20 cellular contexts compared by ENCODE assay signal in the genomic region with DNA sequence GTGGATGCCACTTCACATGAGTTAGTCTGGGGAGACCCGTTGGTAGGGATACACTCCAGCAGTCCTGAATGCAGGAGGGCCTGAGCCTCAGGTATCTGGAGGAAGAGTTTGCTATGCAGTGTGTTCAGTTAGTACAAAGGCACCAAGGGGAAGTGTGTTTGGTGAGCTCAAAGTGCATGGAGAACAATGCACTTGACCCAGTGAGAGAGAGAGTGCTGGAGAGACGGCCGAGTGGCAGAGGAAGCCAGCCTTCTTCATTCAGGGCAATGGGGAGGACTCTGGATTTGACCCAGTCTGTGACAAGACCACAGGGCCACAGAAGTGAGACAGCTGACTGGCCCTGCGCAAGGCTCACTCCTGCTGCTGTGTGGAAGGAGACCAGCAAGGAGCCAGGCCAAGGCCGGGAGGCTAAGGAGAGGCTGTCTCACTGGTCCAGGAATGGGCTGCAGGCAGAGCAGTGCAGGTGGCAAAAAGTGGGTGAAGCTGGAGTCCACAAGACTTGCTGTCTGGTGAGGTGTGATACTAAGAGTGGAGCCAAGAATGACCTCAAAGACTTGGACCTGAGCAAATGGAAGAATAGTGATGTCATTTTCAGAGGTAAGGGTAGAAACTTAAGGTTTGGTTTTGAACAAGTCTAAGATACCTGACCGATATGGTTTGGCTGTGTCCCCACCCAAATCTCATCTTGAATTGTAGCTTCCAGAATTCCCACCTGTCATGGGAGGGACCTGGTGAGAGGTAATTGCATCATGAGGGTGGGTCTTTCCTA. TPM values are rescaled to one million over a fixed set of nuclear protein-coding genes. Genes with fewer than 3 reads are reported as not detected.
A peak's percentile ranks its signal among the peaks of the same experiment; 100 is the strongest.
DNase-seq lines count a peak whose midpoint lies in the region; ATAC-seq and TF ChIP-seq lines count a peak whose summit lies in the region.
"Had no signal": no experiment of that assay in that cellular context is flagged by ENCODE, and none has a peak within 500 bp of the region (broad histone marks: within the 10 kb centered on the region; RNA-seq: fewer than 3 reads in every experiment).

No MANE protein-coding gene starts in this region.

- CTCF ChIA-PET in HEK293 (lab: Yijun Ruan, JAX) = no interaction called here
- CTCF ChIA-PET in A673 (lab: Charles Lee) = no interaction called here

- H3K27me3 ChIP-seq in upper lobe of right lung (no peaks in the 10 kb centered on the region), A673 (replicated peaks; ENCODE audit: insufficient read depth, low read depth, low read length, poor library complexity) (peaks cover 17% of the 10 kb centered on the region)
- H3K27me3 ChIP-seq: BE2C; BLaER1 treated with 17β-estradiol and CSF1 and Interleukin-3, amounts not matched to agents 10 nM and 100 nM had no signal

- no peak for DNase-seq in nephron progenitor cell
- DNase-seq in stimulated activated effector memory CD8-positive, alpha-beta T cell treated with anti-CD3 and anti-CD28 coated beads, Interleukin-12 subunit alpha, Interleukin-12 subunit beta, amount 100 ng/mL, for 72 hours (ENCODE audit: low spot score in 2 of 2) = no peak
- no peak for DNase-seq in upper lobe of right lung
- DNase-seq in NCI-H1694 treated with DMSO at 0.1 percent for 48 hours (lab: John Stamatoyannopoulos, UW) = no peak
- DNase-seq in A673 (ENCODE audit: low spot score) = no peak
- DNase-seq: AML-193; BE2C; Calu3; CD4-positive, alpha-beta T cell; CD8-positive, alpha-beta memory T cell; DMS53; DMS79 treated with DMSO at 0.1 percent for 48 hours; GF-D8; GOT3 had no signal

- H3K4me1 Mint-ChIP-seq in nephron progenitor cell = peaks cover 48% of the 10 kb centered on the region
- no peaks in the 10 kb centered on the region for H3K4me1 Mint-ChIP-seq in stimulated activated effector memory CD8-positive, alpha-beta T cell treated with anti-CD3 and anti-CD28 coated beads, Interleukin-12 subunit alpha, Interleukin-12 subunit beta, amount 100 ng/mL, for 72 hours
- H3K4me1 Mint-ChIP-seq: CD14-positive monocyte; CD8-positive, alpha-beta memory T cell had no signal

- intact Hi-C loops in upper lobe of right lung (cut with DNase I) (no loop called here), A673 (cut with micrococcal nuclease; ENCODE audit: unreplicated experiment) (no loop called here)

- TF ChIP-seq CTCF in HEK293 (tag by site-specific recombination; IDR thresholded peaks at IDR 0.05) (no peak), nephron progenitor cell (IDR thresholded peaks at IDR 0.05) (no peak), upper lobe of right lung (IDR thresholded peaks at IDR 0.05) (no peak), A673 (conservative IDR thresholded peaks at IDR 0.05; ENCODE audit: low read depth, low read length) (no peak)

- H3K9me3 ChIP-seq in HEK293 (ENCODE audit: control insufficient read depth, insufficient read depth, low read depth, low read length) = no peaks in the 10 kb centered on the region
- no peaks in the 10 kb centered on the region for H3K9me3 ChIP-seq in upper lobe of right lung
- H3K9me3 ChIP-seq in A673 (ENCODE audit: low read depth, low read length, poor library complexity, severe bottlenecking) = no peaks in the 10 kb centered on the region
- H3K9me3 ChIP-seq: BE2C, HAP-1 had no signal

- H3K4me3 Mint-ChIP-seq in nephron progenitor cell = no peak overlapping the region
- no peak overlapping the region for H3K4me3 Mint-ChIP-seq in stimulated activated effector memory CD8-positive, alpha-beta T cell treated with anti-CD3 and anti-CD28 coated beads, Interleukin-12 subunit alpha, Interleukin-12 subunit beta, amount 100 ng/mL, for 72 hours
- H3K4me3 Mint-ChIP-seq: CD14-positive monocyte; CD4-positive, alpha-beta T cell; CD8-positive, alpha-beta memory T cell had no signal

- H3K36me3 ChIP-seq in HEK293 (ENCODE audit: control insufficient read depth in 2 of 2, insufficient read depth in 1 of 2, low read length in 2 of 2) (peaks cover 0 to 4% of the 10 kb centered on the region in 2 experiments; a peak in 1 of 3 replicates), upper lobe of right lung (no peaks in the 10 kb centered on the region), A673 (ENCODE audit: insufficient read depth, low read length, poor library complexity, severe bottlenecking) (no peaks in the 10 kb centered on the region)
- H3K36me3 ChIP-seq: BE2C; BLaER1 treated with 17β-estradiol and CSF1 and Interleukin-3, amounts not matched to agents 10 nM and 100 nM; HAP-1 had no signal

- H3K4me3 ChIP-seq in HEK293 (ENCODE audit: low read depth, low read length) (no peak overlapping the region), upper lobe of right lung (no peak overlapping the region), A673 (ENCODE audit: low read depth, low read length, poor library complexity, severe bottlenecking) (no peak overlapping the region)
- H3K4me3 ChIP-seq: BLaER1 treated with 17β-estradiol and CSF1 and Interleukin-3, amounts not matched to agents 10 nM and 100 nM; HAP-1 had no signal

- POLR2A ChIA-PET in HEK293 (lab: Yijun Ruan, JAX) (no interaction called here), A673 (lab: Charles Lee; ENCODE audit: low non-redundant PET) (interaction anchor here (0.5 kb wide), 1 partner anchor 62 kb away, joined by 8 read pairs; no protein-coding TSS in a partner anchor)

- H3K27ac Mint-ChIP-seq in nephron progenitor cell = peak overlapping the region; percentile 5
- H3K27ac Mint-ChIP-seq in stimulated activated effector memory CD8-positive, alpha-beta T cell treated with anti-CD3 and anti-CD28 coated beads, Interleukin-12 subunit alpha, Interleukin-12 subunit beta, amount 100 ng/mL, for 72 hours = no peak overlapping the region
- H3K27ac Mint-ChIP-seq: CD14-positive monocyte; CD4-positive, alpha-beta T cell; CD8-positive, alpha-beta memory T cell had no signal

- H3K27me3 Mint-ChIP-seq in nephron progenitor cell (ENCODE audit: low read depth, poor library complexity) = peaks cover 7% of the 10 kb centered on the region
- H3K27me3 Mint-ChIP-seq: CD4-positive, alpha-beta T cell had no signal

- peak; percentile 42 for ATAC-seq in stimulated activated effector memory CD8-positive, alpha-beta T cell treated with anti-CD3 and anti-CD28 coated beads, Interleukin-12 subunit alpha, Interleukin-12 subunit beta, amount 100 ng/mL, for 72 hours
- ATAC-seq in upper lobe of right lung (peak; percentile 17), GM21526 (IDR thresholded peaks at IDR 0.05; ENCODE audit: low FRiP score, unreplicated experiment) (no peak)

- no TSS peak for BruUV-seq in A673 (replicated peaks; lab: Mats Ljungman, UMichigan)

- H3K9me3 Mint-ChIP-seq in nephron progenitor cell = peaks cover 50% of the 10 kb centered on the region
- peaks cover 6% of the 10 kb centered on the region for H3K9me3 Mint-ChIP-seq in stimulated activated effector memory CD8-positive, alpha-beta T cell treated with anti-CD3 and anti-CD28 coated beads, Interleukin-12 subunit alpha, Interleukin-12 subunit beta, amount 100 ng/mL, for 72 hours
- H3K9me3 Mint-ChIP-seq: CD4-positive, alpha-beta T cell had no signal

- H3K4me1 ChIP-seq in HEK293 (ENCODE audit: control insufficient read depth, insufficient read depth, low read length) (0 out of 2 replicates have a peak, but pooled peaks cover under 1% of the 10 kb centered on the region), upper lobe of right lung (no peaks in the 10 kb centered on the region), A673 (ENCODE audit: insufficient read depth, low read length, poor library complexity, severe bottlenecking) (no peaks in the 10 kb centered on the region)
- H3K4me1 ChIP-seq: BE2C; BLaER1 treated with 17β-estradiol and CSF1 and Interleukin-3, amounts not matched to agents 10 nM and 100 nM; HAP-1 had no signal

- H3K27ac ChIP-seq in HEK293 (ENCODE audit: extremely low read depth, low read depth, low read length) = no peak overlapping the region
- H3K27ac ChIP-seq in upper lobe of right lung = no peak overlapping the region
- no peak overlapping the region for H3K27ac ChIP-seq in A673 (ENCODE audit: low read depth, low read length, poor library complexity, severe bottlenecking)
- H3K27ac ChIP-seq: BLaER1 treated with 17β-estradiol and CSF1 and Interleukin-3, amounts not matched to agents 10 nM and 100 nM had no signal

- H3K36me3 Mint-ChIP-seq in nephron progenitor cell (ENCODE audit: low read depth) = peaks cover 56% of the 10 kb centered on the region
- H3K36me3 Mint-ChIP-seq in stimulated activated effector memory CD8-positive, alpha-beta T cell treated with anti-CD3 and anti-CD28 coated beads, Interleukin-12 subunit alpha, Interleukin-12 subunit beta, amount 100 ng/mL, for 72 hours = no peaks in the 10 kb centered on the region
- H3K36me3 Mint-ChIP-seq: CD14-positive monocyte; CD8-positive, alpha-beta memory T cell had no signal

TF ChIP-seq in HEK293, 187 proteins besides CTCF, POLR2A, EP300 and RAD21:
- TF ChIP-seq ZNF140 (tag by site-specific recombination; IDR thresholded peaks at IDR 0.05) (no peak), ZNF223 (tag by site-specific recombination; IDR thresholded peaks at IDR 0.05) (no peak), KLF8 (tag by site-specific recombination; IDR thresholded peaks at IDR 0.05) (no peak), ZNF521 (tag by site-specific recombination; IDR thresholded peaks at IDR 0.05) (no peak), ZNF837 (tag by site-specific recombination; IDR thresholded peaks at IDR 0.05) (no peak)
- TF ChIP-seq, protein P1, sequence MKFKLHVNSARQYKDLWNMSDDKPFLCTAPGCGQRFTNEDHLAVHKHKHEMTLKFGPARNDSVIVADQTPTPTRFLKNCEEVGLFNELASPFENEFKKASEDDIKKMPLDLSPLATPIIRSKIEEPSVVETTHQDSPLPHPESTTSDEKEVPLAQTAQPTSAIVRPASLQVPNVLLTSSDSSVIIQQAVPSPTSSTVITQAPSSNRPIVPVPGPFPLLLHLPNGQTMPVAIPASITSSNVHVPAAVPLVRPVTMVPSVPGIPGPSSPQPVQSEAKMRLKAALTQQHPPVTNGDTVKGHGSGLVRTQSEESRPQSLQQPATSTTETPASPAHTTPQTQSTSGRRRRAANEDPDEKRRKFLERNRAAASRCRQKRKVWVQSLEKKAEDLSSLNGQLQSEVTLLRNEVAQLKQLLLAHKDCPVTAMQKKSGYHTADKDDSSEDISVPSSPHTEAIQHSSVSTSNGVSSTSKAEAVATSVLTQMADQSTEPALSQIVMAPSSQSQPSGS (tag by site-specific recombination; IDR thresholded peaks at IDR 0.05; ENCODE audit: low read depth) = peak; percentile 61; the same call in 1 of the 2 replicates

RNA-seq across cellular contexts. Expression of a gene that starts 38.0 kb away (rescaled TPM):
- total RNA-seq in upper lobe of right lung (6.0 TPM), A673 (2021) (2.3 and 2.7 TPM in 2 replicates)
- total RNA-seq: CD4-positive, alpha-beta T cell; CD8-positive, alpha-beta memory T cell; G401 had no signal
